Comparison of ENCODE assay signal across 8 cellular contexts in the genomic region with DNA sequence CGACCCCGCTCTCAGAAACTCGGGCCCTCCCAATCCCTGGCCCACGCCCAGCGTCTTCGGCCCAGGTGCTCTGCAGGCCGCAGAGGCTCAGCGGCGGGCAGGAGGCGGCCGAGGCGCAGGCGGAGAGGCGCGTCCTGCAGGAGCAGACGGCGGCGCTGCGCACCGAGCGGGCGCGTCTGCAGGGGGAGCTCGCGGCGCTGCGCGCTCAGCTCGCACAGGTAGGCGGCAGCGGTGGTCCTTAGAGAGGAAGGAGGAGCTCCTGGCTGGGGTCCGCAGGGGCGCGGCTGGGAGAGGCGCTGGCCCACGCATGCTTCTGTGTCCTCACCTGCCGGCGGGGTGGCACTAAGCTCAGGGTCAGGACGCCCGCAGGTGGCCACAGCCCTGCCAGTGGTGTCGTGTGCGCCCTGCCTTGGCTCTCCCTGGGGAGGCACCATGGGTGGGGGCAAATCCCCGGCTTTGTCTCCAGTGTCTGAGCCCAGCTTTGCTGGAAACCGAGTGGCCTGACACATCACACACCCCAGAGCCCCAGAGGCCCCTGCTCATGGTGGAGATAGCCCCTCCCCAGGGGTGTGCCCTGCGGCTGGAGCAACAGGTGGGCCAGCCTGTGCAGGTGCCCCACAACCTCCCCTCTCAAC. TPM values are rescaled to one million over a fixed set of nuclear protein-coding genes. Genes with fewer than 3 reads are reported as not detected.
A peak's percentile ranks its signal among the peaks of the same experiment; 100 is the strongest.
DNase-seq lines count a peak whose midpoint lies in the region; ATAC-seq and TF ChIP-seq lines count a peak whose summit lies in the region.

No MANE protein-coding gene starts in this region.

- peaks cover 9 to 20% (median 14%) of the 10 kb centered on the region in 9 donors for H3K4me1 ChIP-seq in heart right ventricle
- H3K4me1 ChIP-seq in spleen: peaks cover 0 to 26% (median 18%) of the 10 kb centered on the region in 6 donors
- peaks cover 12% of the 10 kb centered on the region; the same call in 1 of the 2 replicates for H3K4me1 ChIP-seq in GM23248 (ENCODE audit: insufficient read depth)

- no peak overlapping the region for H3K4me3 Mint-ChIP-seq in activated T-cell treated with anti-CD3 and anti-CD28 coated beads, Interleukin-2, amount 50 U/mL, for 4 hours

- CTCF ChIA-PET in GM10248 (lab: Yijun Ruan, JAX): interaction anchor here (0.7 to 1.7 kb wide), 8 partner anchors 11 to 130 kb away, joined by 3 to 5 read pairs (median 4); no protein-coding TSS in a partner anchor

- H3K9ac ChIP-seq in GM23248: no peak overlapping the region

- TF ChIP-seq CTCF in GM10248 (IDR thresholded peaks at IDR 0.05; ENCODE audit: control extremely low read depth, extremely low read depth, low read depth, missing control alignments) (peak; percentile 79), heart right ventricle (IDR thresholded peaks at IDR 0.05) (peak in 8 of 9 donors; percentile 43 to 68 (median 60)), spleen (IDR thresholded peaks at IDR 0.05 in 8 of 11, conservative IDR thresholded peaks at IDR 0.05 in 3 of 11) (peak in 9 of 11 experiments; percentile 20 to 70 (median 55))

- POLR2A ChIA-PET in GM10248 (lab: Yijun Ruan, JAX): no interaction called here

- peaks cover 3% of the 10 kb centered on the region for H3K4me1 Mint-ChIP-seq in activated T-cell treated with anti-CD3 and anti-CD28 coated beads, Interleukin-2, amount 50 U/mL, for 4 hours (ENCODE audit: low read depth)

- H3K9me3 Mint-ChIP-seq in activated T-cell treated with anti-CD3 and anti-CD28 coated beads, Interleukin-2, amount 50 U/mL, for 4 hours: no peaks in the 10 kb centered on the region

- no peak overlapping the region for H3K27ac ChIP-seq in heart right ventricle
- H3K27ac ChIP-seq in spleen: no peak overlapping the region
- no peak overlapping the region for H3K27ac ChIP-seq in GM23248

- WGBS in heart right ventricle, 2 donors: 6 to 7% methylated on average over 45 of the region's 45 CpGs
- 8 to 17% (median 16%) methylated on average over 26 to 45 of the region's 45 CpGs for WGBS in spleen, 5 donors
- 82 to 87% methylated on average over 44 to 45 of the region's 45 CpGs for WGBS in GM23248 (ENCODE audit: low coverage in 1 of 2, low lambda C conversion rate in 2 of 2, missing lambda C conversion rate in 2 of 2), 2 experiments

- DNase-seq in GM10248 (ENCODE audit: extremely low spot score): peak; percentile 69
- peak; percentile 26 for DNase-seq in NCI-H1694 (lab: John Stamatoyannopoulos, UW)
- DNase-seq in activated T-cell treated with anti-CD3 and anti-CD28 coated beads, Interleukin-2, amount 50 U/mL, for 4 hours: peak; percentile 39
- DNase-seq in heart right ventricle: peak in 1 of 2 donors; percentile 37
- DNase-seq in spleen: peak; percentile 81
- no peak for DNase-seq in GM23248
- no peak for DNase-seq in inferior parietal cortex (ENCODE audit: extremely low spot score)

- no peak for TF ChIP-seq POLR2A in spleen (IDR thresholded peaks at IDR 0.05)

- peak; percentile 92 to 94 for ATAC-seq in activated T-cell treated with anti-CD3 and anti-CD28 coated beads, Interleukin-2, amount 50 U/mL, for 4 hours
- ATAC-seq in heart right ventricle: peak; percentile 44 to 69 (median 58)
- no peak for ATAC-seq in HG03520 (IDR thresholded peaks at IDR 0.05; ENCODE audit: unreplicated experiment)

- H3K27me3 Mint-ChIP-seq in activated T-cell treated with anti-CD3 and anti-CD28 coated beads, Interleukin-2, amount 50 U/mL, for 4 hours (ENCODE audit: low read depth): peaks cover 4% of the 10 kb centered on the region

- H3F3A ChIP-seq in GM23248 (ENCODE audit: insufficient read depth): no peaks in the 10 kb centered on the region

- no peaks in the 10 kb centered on the region for H3K36me3 Mint-ChIP-seq in activated T-cell treated with anti-CD3 and anti-CD28 coated beads, Interleukin-2, amount 50 U/mL, for 4 hours (ENCODE audit: insufficient read depth)

- intact Hi-C loops in heart right ventricle (cut with DNase I) (loop anchor here in 3 of 10 donors (10.0 kb wide), 1 partner anchor 129 kb away; no protein-coding TSS in a partner anchor), spleen (cut with DNase I; ENCODE audit: low total_unique reads) (no loop called here)

- H2AFZ ChIP-seq in GM23248: no peak overlapping the region

- H3K4me3 ChIP-seq in heart right ventricle (no peak overlapping the region), spleen (peak overlapping the region in 1 of 8 donors; percentile 21), GM23248 (no peak overlapping the region)

- no peaks in the 10 kb centered on the region for H3K36me3 ChIP-seq in heart right ventricle
- H3K36me3 ChIP-seq in spleen: no peaks in the 10 kb centered on the region
- H3K36me3 ChIP-seq in GM23248 (ENCODE audit: low read depth): no peaks in the 10 kb centered on the region

- no peaks in the 10 kb centered on the region for H3K9me2 ChIP-seq in GM23248 (ENCODE audit: insufficient read depth)

- no peaks in the 10 kb centered on the region for H3K79me2 ChIP-seq in GM23248 (ENCODE audit: insufficient read depth)

- H3K27me3 ChIP-seq in heart right ventricle: peaks cover 0 to 26% (median 16%) of the 10 kb centered on the region in 7 donors
- H3K27me3 ChIP-seq in spleen (replicated peaks in 1 of 7): peaks cover 0 to 26% (median 0%) of the 10 kb centered on the region in 7 donors
- H3K27me3 ChIP-seq in GM23248 (replicated peaks; ENCODE audit: insufficient read depth): no peaks in the 10 kb centered on the region

- no peak overlapping the region for H3K4me2 ChIP-seq in GM23248 (ENCODE audit: unreplicated experiment)

- in situ Hi-C loops in GM23248 (cut with MboI): no loop called here

- peaks cover 0 to 8% (median 0%) of the 10 kb centered on the region in 11 donors for H3K9me3 ChIP-seq in heart right ventricle
- H3K9me3 ChIP-seq in spleen: peaks cover 0 to 7% (median 0%) of the 10 kb centered on the region in 8 donors
- no peaks in the 10 kb centered on the region for H3K9me3 ChIP-seq in GM23248 (ENCODE audit: low read depth)

- no peaks in the 10 kb centered on the region for H4K20me1 ChIP-seq in GM23248 (ENCODE audit: insufficient read depth)

RNA-seq across cellular contexts. Expression of a gene that starts 14.9 kb away (rescaled TPM):
- 1 to 10 TPM in 2 of 3 donors, under 1 TPM in 1; 0.53 to 2.1 (median 1.3) TPM for total RNA-seq in activated T-cell treated with anti-CD3 and anti-CD28 coated beads, Interleukin-2, amount 50 U/mL, for 4 hours
- total RNA-seq in heart right ventricle: 10 to 100 TPM in 1 of 10 donors, 1 to 10 TPM in 9; 3.9 to 12.7 (median 6.3) TPM
- 1 to 10 TPM; 4.2 to 6.9 TPM for polyA plus RNA-seq in heart right ventricle
- total RNA-seq in spleen: 10 to 100 TPM; 41.2 to 85.3 (median 66.2) TPM
- 1 to 10 TPM; 2.6 to 9.5 (median 4.6) TPM for polyA plus RNA-seq in spleen
- 29.4 and 36.2 TPM in 2 replicates for total RNA-seq in GM23248 (2014; rRNA removed; shearing (Covaris generic))
- 6.1 and 7.7 TPM in 2 replicates for polyA plus RNA-seq in GM23248 (2016; fragmentation: Nextera tagmentation; extraction: Ambion mirVana)

Comparison
In these comparisons a context has a peak if more than half of its experiments do, and no peak if none do; other contexts are left out.
1. DNase-seq: peak in GM10248 (single experiment), NCI-H1694 (single experiment), activated T-cell treated with anti-CD3 and anti-CD28 coated beads, Interleukin-2, amount 50 U/mL, for 4 hours (single experiment) and spleen (single experiment); none in GM23248 (single experiment) and inferior parietal cortex (single experiment).
2. Peak in every context shown above with its lines, with median percentiles within 50 percentile points of each other: CTCF ChIP-seq.